ENCODE assay signal across 16 cellular contexts in the genomic region with DNA sequence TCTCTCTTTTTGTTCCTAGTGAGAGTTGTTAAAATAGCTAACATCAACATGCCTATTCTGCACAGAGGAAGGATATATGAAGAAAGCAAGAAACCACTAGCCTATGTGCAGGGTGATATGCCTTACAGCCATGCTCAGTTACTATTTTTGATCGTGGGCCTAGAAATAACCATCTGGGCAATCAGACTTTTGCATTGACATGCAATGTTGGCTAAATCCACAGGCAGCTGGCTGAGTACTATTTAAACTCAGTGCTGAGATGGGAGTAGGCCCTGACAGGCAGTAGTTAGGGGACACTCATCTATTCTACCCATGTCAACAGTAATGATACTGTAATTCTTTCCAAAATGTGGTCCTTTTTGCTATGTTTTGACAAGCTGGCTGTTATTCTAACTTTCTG.
"Had no signal": no experiment of that assay in that cellular context is flagged by ENCODE, and none has a peak within 500 bp of the region (broad histone marks: within the 10 kb centered on the region; RNA-seq: fewer than 3 reads in every experiment).

No MANE protein-coding gene starts in this region.

- DNase-seq: activated CD4-positive, alpha-beta T cell treated with anti-CD3 and anti-CD28 coated beads, Interleukin-2, amount 50 U/mL, for 48 hours; activated CD4-positive, CD25-positive, alpha-beta regulatory T cell treated with anti-CD3 and anti-CD28 coated beads, Interleukin-2, amount 50 U/mL, for 72 hours; activated CD8-positive, alpha-beta memory T cell treated with anti-CD3 and anti-CD28 coated beads, Interleukin-2, amount 10 ng/mL, durations not matched to agents 7 days and 5 days; activated effector memory CD4-positive, alpha-beta T cell treated with anti-CD3 and anti-CD28 coated beads, Interleukin-2, amount 50 U/mL, for 16 hours; activated T-cell treated with anti-CD3 and anti-CD28 coated beads, Interleukin-2, amount 50 U/mL, for 4 hours; amniotic stem cell; body of pancreas; endodermal cell; erythroblast; immature natural killer cell; left colon; T-helper 2 cell; thyroid gland had no signal

- H3K27ac ChIP-seq: neural progenitor cell, thyroid gland had no signal

- H3K27me3 ChIP-seq: body of pancreas, neural progenitor cell, thyroid gland had no signal

- H3K4me3 Mint-ChIP-seq: activated CD8-positive, alpha-beta memory T cell treated with anti-CD3 and anti-CD28 coated beads, Interleukin-2, amount 10 ng/mL, durations not matched to agents 7 days and 5 days; activated T-cell treated with anti-CD3 and anti-CD28 coated beads, Interleukin-2, amount 50 U/mL, for 4 hours; endodermal cell; immature natural killer cell; neural progenitor cell; stimulated activated effector memory CD8-positive, alpha-beta T cell treated with anti-CD3 and anti-CD28 coated beads, Interleukin-12 subunit alpha, Interleukin-12 subunit beta, amount 100 ng/mL, for 72 hours had no signal

- H2AFZ ChIP-seq: neural progenitor cell had no signal

- H3K27ac Mint-ChIP-seq: activated CD8-positive, alpha-beta memory T cell treated with anti-CD3 and anti-CD28 coated beads, Interleukin-2, amount 10 ng/mL, durations not matched to agents 7 days and 5 days; activated naive CD4-positive, alpha-beta T cell treated with anti-CD3 and anti-CD28 coated beads, Interleukin-2, amount 50 U/mL, for 72 hours; endodermal cell; immature natural killer cell; neural progenitor cell; stimulated activated effector memory CD8-positive, alpha-beta T cell treated with anti-CD3 and anti-CD28 coated beads, Interleukin-12 subunit alpha, Interleukin-12 subunit beta, amount 100 ng/mL, for 72 hours had no signal

- H3K27me3 Mint-ChIP-seq: activated CD8-positive, alpha-beta memory T cell treated with anti-CD3 and anti-CD28 coated beads, Interleukin-2, amount 10 ng/mL, durations not matched to agents 7 days and 5 days had no signal

- H3K4me3 ChIP-seq: body of pancreas, neural progenitor cell, thyroid gland had no signal

- H3K4me1 ChIP-seq: neural progenitor cell, thyroid gland had no signal

- H3K9me3 ChIP-seq: body of pancreas, thyroid gland had no signal

- ATAC-seq: activated CD8-positive, alpha-beta memory T cell treated with anti-CD3 and anti-CD28 coated beads, Interleukin-2, amount 10 ng/mL, durations not matched to agents 7 days and 5 days; activated naive CD4-positive, alpha-beta T cell treated with anti-CD3 and anti-CD28 coated beads, Interleukin-2, amount 50 U/mL, for 72 hours; activated T-cell treated with anti-CD3 and anti-CD28 coated beads, Interleukin-2, amount 50 U/mL, for 4 hours; body of pancreas; left colon; stimulated activated effector memory CD8-positive, alpha-beta T cell treated with anti-CD3 and anti-CD28 coated beads, Interleukin-12 subunit alpha, Interleukin-12 subunit beta, amount 100 ng/mL, for 72 hours had no signal

- H3K36me3 ChIP-seq: neural progenitor cell, thyroid gland had no signal

- H3K4me1 Mint-ChIP-seq: activated CD8-positive, alpha-beta memory T cell treated with anti-CD3 and anti-CD28 coated beads, Interleukin-2, amount 10 ng/mL, durations not matched to agents 7 days and 5 days; immature natural killer cell; stimulated activated effector memory CD8-positive, alpha-beta T cell treated with anti-CD3 and anti-CD28 coated beads, Interleukin-12 subunit alpha, Interleukin-12 subunit beta, amount 100 ng/mL, for 72 hours had no signal

- H3K4me2 ChIP-seq: neural progenitor cell had no signal

- H3K36me3 Mint-ChIP-seq: activated CD8-positive, alpha-beta memory T cell treated with anti-CD3 and anti-CD28 coated beads, Interleukin-2, amount 10 ng/mL, durations not matched to agents 7 days and 5 days; activated naive CD4-positive, alpha-beta T cell treated with anti-CD3 and anti-CD28 coated beads, Interleukin-2, amount 50 U/mL, for 72 hours; stimulated activated effector memory CD8-positive, alpha-beta T cell treated with anti-CD3 and anti-CD28 coated beads, Interleukin-12 subunit alpha, Interleukin-12 subunit beta, amount 100 ng/mL, for 72 hours had no signal

- H3K9me3 Mint-ChIP-seq: activated T-cell treated with anti-CD3 and anti-CD28 coated beads, Interleukin-2, amount 50 U/mL, for 4 hours; endodermal cell had no signal
